ENCODE assay signal across 15 cellular contexts in the genomic region with DNA sequence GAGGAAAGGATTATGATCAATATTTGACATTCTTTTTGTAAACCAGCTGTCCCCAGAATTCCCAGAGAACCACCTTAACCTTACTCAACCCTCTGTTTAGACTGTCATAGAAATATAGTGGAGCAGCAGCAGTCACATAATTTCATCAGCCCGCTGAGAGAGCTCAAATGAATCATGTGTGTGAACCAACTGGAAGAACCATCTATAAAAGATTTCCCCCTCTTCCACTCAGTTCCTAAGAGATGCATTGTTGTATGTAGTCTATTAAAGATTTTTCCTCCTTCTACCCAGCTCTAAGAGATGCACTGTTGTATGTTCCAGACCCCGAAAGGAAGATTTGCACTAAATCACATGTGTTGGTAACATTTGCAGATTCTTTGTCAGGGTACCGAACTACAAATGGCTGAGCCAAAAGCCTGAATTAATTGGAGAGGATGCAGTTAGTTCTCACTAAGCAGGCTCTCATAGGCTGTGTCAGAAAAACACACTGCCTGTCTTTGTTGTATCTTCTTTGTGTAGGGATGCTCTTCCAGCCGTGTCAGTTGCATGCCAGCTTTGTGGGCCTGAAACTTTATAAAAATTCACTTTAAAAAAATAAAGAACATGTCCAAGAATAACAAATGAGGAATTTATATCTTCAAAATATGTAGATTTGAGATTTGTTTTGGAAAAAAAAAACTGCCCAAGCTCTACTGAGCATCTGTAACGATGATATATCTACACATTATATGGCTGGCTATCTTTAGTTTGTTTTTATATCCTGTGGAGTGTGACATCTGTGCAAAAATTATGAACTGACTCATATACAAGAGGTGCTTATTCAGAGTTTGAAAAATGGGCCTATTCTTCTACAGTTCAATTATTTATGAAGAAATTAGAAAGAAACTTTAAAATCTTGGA.
A peak's percentile ranks its signal among the peaks of the same experiment; 100 is the strongest.
DNase-seq lines count a peak whose midpoint lies in the region; ATAC-seq, FAIRE-seq and TF ChIP-seq lines count a peak whose summit lies in the region.
"Had no signal": no experiment of that assay in that cellular context is flagged by ENCODE, and none has a peak within 500 bp of the region (broad histone marks: within the 10 kb centered on the region; RNA-seq: fewer than 3 reads in every experiment).

No MANE protein-coding gene starts in this region.

- H3K27ac ChIP-seq in HepG2 (ENCODE audit: extremely low read length, insufficient read depth, low read length), result no peak overlapping the region
- no peak overlapping the region for H3K27ac ChIP-seq in right lobe of liver
- H3K27ac ChIP-seq: upper lobe of left lung had no signal

- BruUV-seq in HepG2 (replicated peaks; lab: Mats Ljungman, UMichigan), result no TSS peak

- in situ Hi-C loops in HepG2 (cut with HindIII; ENCODE audit: extremely low pct_ligation_motif_present, low pct_unique_long_range_greater_than_20kb), result no loop called here

- 30% methylated on average over 5 of the region's 5 CpGs for WGBS in HepG2 (ENCODE audit: low lambda C conversion rate)
- WGBS in right lobe of liver (ENCODE audit: insufficient coverage, low coverage, low lambda C conversion rate, missing lambda C conversion rate), result 73% methylated on average over 5 of the region's 5 CpGs

- TF ChIP-seq POLR2A in HepG2 (IDR thresholded peaks at IDR 0.05; ENCODE audit: insufficient read depth in 1 of 2, low read depth in 2 of 2, low read length in 2 of 2), result no peak
- no peak for TF ChIP-seq POLR2A in right lobe of liver (IDR thresholded peaks at IDR 0.05)

- POLR2A ChIA-PET in HepG2 (lab: Yijun Ruan, JAX), result no interaction called here

- H3K9me3 ChIP-seq in HepG2 (ENCODE audit: low read length), result no peaks in the 10 kb centered on the region
- no peaks in the 10 kb centered on the region for H3K9me3 ChIP-seq in right lobe of liver
- H3K9me3 ChIP-seq: MG63, upper lobe of left lung had no signal

- no peak for TF ChIP-seq RAD21 in HepG2 (CRISPR knock-in tag; IDR thresholded peaks at IDR 0.05)

- DNase-seq in HepG2 (ENCODE audit: low spot score) (no peak), right lobe of liver (no peak), astrocyte of the hippocampus (ENCODE audit: low read depth, low spot score) (peak; percentile 23), inferior parietal cortex (ENCODE audit: extremely low spot score) (peak; percentile 43), superior temporal gyrus (ENCODE audit: extremely low spot score) (peak; percentile 60), COLO829 (ENCODE audit: low spot score) (no peak), NCI-H526 treated with DMSO at 0.1 percent for 48 hours (lab: John Stamatoyannopoulos, UW) (no peak)
- DNase-seq: Calu3, MG63, NCI-H226, upper lobe of left lung had no signal

- TF ChIP-seq CTCF in HepG2 (CRISPR knock-in tag; IDR thresholded peaks at IDR 0.05) (no peak), right lobe of liver (IDR thresholded peaks at IDR 0.05) (no peak)

- H3K4me1 ChIP-seq in HepG2 (ENCODE audit: insufficient read depth, low read length) (peaks cover 36% of the 10 kb centered on the region), right lobe of liver (no peaks in the 10 kb centered on the region)
- H3K4me1 ChIP-seq: upper lobe of left lung had no signal

- H3K27me3 ChIP-seq in HepG2 (ENCODE audit: control insufficient read depth in 1 of 2, insufficient read depth in 2 of 2, low read length in 2 of 2), result no peaks in the 10 kb centered on the region
- H3K27me3 ChIP-seq in right lobe of liver, result no peaks in the 10 kb centered on the region
- H3K27me3 ChIP-seq: MG63, upper lobe of left lung had no signal

- no peak for FAIRE-seq in HepG2 (lab: Jason Lieb, UNC)
- FAIRE-seq: HTR-8/SVneo had no signal

- ATAC-seq in HepG2, result peak; percentile 37; the same call in 1 of the 3 replicates
- no peak for ATAC-seq in right lobe of liver
- no peak for ATAC-seq in HG03045 (IDR thresholded peaks at IDR 0.05; ENCODE audit: unreplicated experiment)
- ATAC-seq: GM23338; stimulated activated effector memory CD8-positive, alpha-beta T cell treated with anti-CD3 and anti-CD28 coated beads, Interleukin-12 subunit alpha, Interleukin-12 subunit beta, amount 100 ng/mL, for 72 hours had no signal

- H3K4me3 ChIP-seq in HepG2 (replicated peaks in 1 of 3; ENCODE audit: insufficient read depth in 1 of 3, low read depth in 2 of 3, low read length in 3 of 3), result no peak overlapping the region
- H3K4me3 ChIP-seq in right lobe of liver, result no peak overlapping the region
- H3K4me3 ChIP-seq: GM23338, MG63, upper lobe of left lung had no signal

- CTCF ChIA-PET in HepG2 (lab: Yijun Ruan, JAX; ENCODE audit: low intra/inter-chr PET ratio, low total read pairs), result no interaction called here

- H3K4me2 ChIP-seq in HepG2 (ENCODE audit: low read depth, low read length), result no peak overlapping the region
- H3K4me2 ChIP-seq: GM23338 had no signal

- H3K9ac ChIP-seq in HepG2 (ENCODE audit: insufficient read depth, low read depth, low read length), result no peak overlapping the region

- no peaks in the 10 kb centered on the region for H3K79me2 ChIP-seq in HepG2 (ENCODE audit: insufficient read depth, low read length)

- H3K36me3 ChIP-seq in HepG2 (replicated peaks in 1 of 2; ENCODE audit: control insufficient read depth in 1 of 2, insufficient read depth in 2 of 2, low read length in 2 of 2) (no peaks in the 10 kb centered on the region), right lobe of liver (no peaks in the 10 kb centered on the region)
- H3K36me3 ChIP-seq: MG63, upper lobe of left lung had no signal

- no peak for TF ChIP-seq EP300 in HepG2 (IDR thresholded peaks at IDR 0.05; ENCODE audit: low read depth in 2 of 2, low read length in 2 of 2)
- TF ChIP-seq EP300 in HepG2 (CRISPR knock-in tag; IDR thresholded peaks at IDR 0.05; ENCODE audit: borderline replicate concordance), result no peak

- intact Hi-C loops in HepG2 (cut with micrococcal nuclease; ENCODE audit: unreplicated experiment), result no loop called here
- intact Hi-C loops in right lobe of liver (cut with DNase I), result no loop called here

- no peaks in the 10 kb centered on the region for H4K20me1 ChIP-seq in HepG2 (ENCODE audit: insufficient read depth, low read length)

- no peak overlapping the region for H2AFZ ChIP-seq in HepG2 (ENCODE audit: low read length)
- H2AFZ ChIP-seq: GM23338 had no signal

TF ChIP-seq in HepG2, 621 proteins besides CTCF, POLR2A, EP300 and RAD21:
- no peak for TF ChIP-seq ATF1 (CRISPR knock-in tag; IDR thresholded peaks at IDR 0.05)
- no peak for TF ChIP-seq LRRFIP1 (CRISPR knock-in tag; conservative IDR thresholded peaks at IDR 0.05)
- no peak for TF ChIP-seq ZNF263 (CRISPR knock-in tag; IDR thresholded peaks at IDR 0.05)
- TF ChIP-seq, protein P1, sequence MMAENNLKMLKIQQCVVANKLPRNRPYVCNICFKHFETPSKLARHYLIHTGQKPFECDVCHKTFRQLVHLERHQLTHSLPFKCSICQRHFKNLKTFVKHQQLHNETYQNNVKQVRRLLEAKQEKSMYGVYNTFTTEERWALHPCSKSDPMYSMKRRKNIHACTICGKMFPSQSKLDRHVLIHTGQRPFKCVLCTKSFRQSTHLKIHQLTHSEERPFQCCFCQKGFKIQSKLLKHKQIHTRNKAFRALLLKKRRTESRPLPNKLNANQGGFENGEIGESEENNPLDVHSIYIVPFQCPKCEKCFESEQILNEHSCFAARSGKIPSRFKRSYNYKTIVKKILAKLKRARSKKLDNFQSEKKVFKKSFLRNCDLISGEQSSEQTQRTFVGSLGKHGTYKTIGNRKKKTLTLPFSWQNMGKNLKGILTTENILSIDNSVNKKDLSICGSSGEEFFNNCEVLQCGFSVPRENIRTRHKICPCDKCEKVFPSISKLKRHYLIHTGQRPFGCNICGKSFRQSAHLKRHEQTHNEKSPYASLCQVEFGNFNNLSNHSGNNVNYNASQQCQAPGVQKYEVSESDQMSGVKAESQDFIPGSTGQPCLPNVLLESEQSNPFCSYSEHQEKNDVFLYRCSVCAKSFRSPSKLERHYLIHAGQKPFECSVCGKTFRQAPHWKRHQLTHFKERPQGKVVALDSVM (CRISPR knock-in tag; IDR thresholded peaks at IDR 0.05), result no peak
- TF ChIP-seq ZNF7 (CRISPR knock-in tag; IDR thresholded peaks at IDR 0.05), result no peak
- TF ChIP-seq ZNF12 (CRISPR knock-in tag; IDR thresholded peaks at IDR 0.05), result no peak
- no peak for TF ChIP-seq ARNT2 (CRISPR knock-in tag; IDR thresholded peaks at IDR 0.05; ENCODE audit: low read depth)
- TF ChIP-seq CCAR2 (optimal IDR thresholded peaks at IDR 0.05; ENCODE audit: low read depth, low read length), result no peak

Comparison
In these comparisons a context has a peak if more than half of its experiments do, and no peak if none do; other contexts are left out.
1. DNase-seq: peak in astrocyte of the hippocampus (single experiment), inferior parietal cortex (single experiment) and superior temporal gyrus (single experiment); none in HepG2 (single experiment), right lobe of liver (0 of 3), COLO829 (single experiment) and NCI-H526 treated with DMSO at 0.1 percent for 48 hours (single experiment).